17 cellular contexts compared by ENCODE assay signal in genomic region chr6:20699402-20699801, GRCh38.
DNase-seq lines count a peak whose midpoint lies in the region; ATAC-seq and TF ChIP-seq lines count a peak whose summit lies in the region.
"Had no signal": no experiment of that assay in that cellular context is flagged by ENCODE, and none has a peak within 500 bp of the region (broad histone marks: within the 10 kb centered on the region; RNA-seq: fewer than 3 reads in every experiment).

No MANE protein-coding gene starts in this region.

- H3K4me3 ChIP-seq in epithelial cell of esophagus (ENCODE audit: low read length): no peak overlapping the region
- H3K4me3 ChIP-seq: psoas muscle, upper lobe of left lung had no signal

- no peak for ATAC-seq in HG03280 (IDR thresholded peaks at IDR 0.05; ENCODE audit: unreplicated experiment)
- ATAC-seq: psoas muscle had no signal

- no peak for TF ChIP-seq CTCF in epithelial cell of esophagus (IDR thresholded peaks at IDR 0.05; ENCODE audit: insufficient read depth, low read depth, low read length, missing control alignments)

- DNase-seq in COR-L47 (lab: John Stamatoyannopoulos, UW) (peak; percentile 77), NCI-H1105 treated with DMSO at 0.1 percent for 48 hours (lab: John Stamatoyannopoulos, UW) (peak; percentile 99), NCI-H524 treated with DMSO at 0.1 percent for 48 hours (lab: John Stamatoyannopoulos, UW) (peak; percentile 96), epithelial cell of esophagus (ENCODE audit: low read depth) (peak; percentile 88), anterior cingulate cortex (lab: John Stamatoyannopoulos, UW) (no peak)
- no peak for DNase-seq in activated CD4-positive, alpha-beta T cell treated with anti-CD3 and anti-CD28 coated beads, Interleukin-2, amount 50 U/mL, for 48 hours
- DNase-seq in activated CD8-positive, alpha-beta memory T cell treated with anti-CD3 and anti-CD28 coated beads, Interleukin-2, amount 50 U/mL, for 4 hours: no peak
- DNase-seq: ACHN; activated CD4-positive, alpha-beta memory T cell treated with anti-CD3 and anti-CD28 coated beads for 36 hours; activated effector memory CD4-positive, alpha-beta T cell treated with anti-CD3 and anti-CD28 coated beads, Interleukin-2, amount 50 U/mL, for 16 hours; Caco-2; kidney glomerular epithelial cell; NCI-H187; psoas muscle; stimulated activated CD4-positive, alpha-beta T cell treated with anti-CD3 and anti-CD28 coated beads, Interleukin-2, amount 100 ng/mL, for 24 hours; upper lobe of left lung had no signal

Comparison
In these comparisons a context has a peak if more than half of its experiments do, and no peak if none do; other contexts are left out.
1. DNase-seq: peak in COR-L47 (single experiment), NCI-H1105 treated with DMSO at 0.1 percent for 48 hours (single experiment), NCI-H524 treated with DMSO at 0.1 percent for 48 hours (single experiment) and epithelial cell of esophagus (single experiment); none in activated CD4-positive, alpha-beta T cell treated with anti-CD3 and anti-CD28 coated beads, Interleukin-2, amount 50 U/mL, for 48 hours (0 of 2), activated CD8-positive, alpha-beta memory T cell treated with anti-CD3 and anti-CD28 coated beads, Interleukin-2, amount 50 U/mL, for 4 hours (single experiment) and anterior cingulate cortex (0 of 58).